11 cellular contexts compared by ENCODE assay signal in genomic region chr10:110822708-110823291, GRCh38. TPM values are rescaled to one million over a fixed set of nuclear protein-coding genes. Genes with fewer than 3 reads are reported as not detected.
DNase-seq lines count a peak whose midpoint lies in the region; ATAC-seq and TF ChIP-seq lines count a peak whose summit lies in the region.
"Had no signal": no experiment of that assay in that cellular context is flagged by ENCODE, and none has a peak within 500 bp of the region (broad histone marks: within the 10 kb centered on the region; RNA-seq: fewer than 3 reads in every experiment).

No MANE protein-coding gene starts in this region.

- H3K27ac ChIP-seq in gastrocnemius medialis (peak overlapping the region; percentile 87 to 96 (median 90)), PC-9 (no peak overlapping the region)

- CTCF ChIA-PET in PC-9 (lab: Charles Lee) = no interaction called here
- CTCF ChIA-PET in activated CD8-positive, alpha-beta memory T cell treated with anti-CD3 and anti-CD28 coated beads, Interleukin-2, amount 10 ng/mL, durations not matched to agents 7 days and 5 days (lab: Charles Lee) = no interaction called here

- no peaks in the 10 kb centered on the region for H3K9me3 Mint-ChIP-seq in activated CD8-positive, alpha-beta memory T cell treated with anti-CD3 and anti-CD28 coated beads, Interleukin-2, amount 10 ng/mL, durations not matched to agents 7 days and 5 days (ENCODE audit: low read depth)

- intact Hi-C loops in gastrocnemius medialis (cut with DNase I; ENCODE audit: low total_unique reads) = loop anchor here (10.0 kb wide), 1 partner anchor 78 kb away; no protein-coding TSS in a partner anchor
- intact Hi-C loops in PC-9 (cut with micrococcal nuclease; ENCODE audit: unreplicated experiment) = no loop called here

- no peak for TF ChIP-seq POLR2A in gastrocnemius medialis (IDR thresholded peaks at IDR 0.05)

- DNase-seq in astrocyte of the hippocampus (ENCODE audit: low read depth, low spot score) (peak; percentile 36), inferior parietal cortex (ENCODE audit: extremely low spot score) (peak; percentile 48), gastrocnemius medialis (no peak), PC-9 (no peak), NCI-H774 (lab: John Stamatoyannopoulos, UW) (no peak)
- DNase-seq in activated CD8-positive, alpha-beta memory T cell treated with anti-CD3 and anti-CD28 coated beads, Interleukin-2, amount 10 ng/mL, durations not matched to agents 7 days and 5 days = no peak
- DNase-seq: amniotic stem cell, NCI-H187 treated with DMSO at 0.1 percent for 48 hours had no signal

- no peaks in the 10 kb centered on the region for H3K36me3 Mint-ChIP-seq in activated CD8-positive, alpha-beta memory T cell treated with anti-CD3 and anti-CD28 coated beads, Interleukin-2, amount 10 ng/mL, durations not matched to agents 7 days and 5 days

- POLR2A ChIA-PET in PC-9 (lab: Charles Lee; ENCODE audit: unreplicated experiment) = no interaction called here

- no peaks in the 10 kb centered on the region for H3K9me3 ChIP-seq in Loucy (ENCODE audit: insufficient read depth, low read depth, low read length)
- H3K9me3 ChIP-seq in gastrocnemius medialis = no peaks in the 10 kb centered on the region
- no peaks in the 10 kb centered on the region for H3K9me3 ChIP-seq in PC-9 (ENCODE audit: insufficient read depth, low read depth)

- H3K4me1 Mint-ChIP-seq in activated CD8-positive, alpha-beta memory T cell treated with anti-CD3 and anti-CD28 coated beads, Interleukin-2, amount 10 ng/mL, durations not matched to agents 7 days and 5 days = peaks cover 4% of the 10 kb centered on the region

- H3K4me3 ChIP-seq in Loucy (ENCODE audit: low read length, poor library complexity, severe bottlenecking) (no peak overlapping the region), gastrocnemius medialis (no peak overlapping the region), PC-9 (no peak overlapping the region)

- BruUV-seq in PC-9 (replicated peaks; lab: Mats Ljungman, UMichigan) = no TSS peak

- no peak overlapping the region for H3K4me2 ChIP-seq in Loucy (ENCODE audit: low read depth, low read length, poor library complexity, severe bottlenecking)
- H3K4me2 ChIP-seq in PC-9 = no peak overlapping the region

- no peaks in the 10 kb centered on the region for H3K27me3 ChIP-seq in Loucy (ENCODE audit: insufficient read depth, low read length, poor library complexity, severe bottlenecking)
- H3K27me3 ChIP-seq in gastrocnemius medialis = no peaks in the 10 kb centered on the region
- H3K27me3 ChIP-seq in PC-9 (ENCODE audit: insufficient read depth, low read depth) = no peaks in the 10 kb centered on the region

- peak overlapping the region; percentile 7 for H3K9ac ChIP-seq in Loucy (ENCODE audit: low read depth, low read length, poor library complexity, severe bottlenecking)

- peaks cover 2% of the 10 kb centered on the region for H3K27me3 Mint-ChIP-seq in activated CD8-positive, alpha-beta memory T cell treated with anti-CD3 and anti-CD28 coated beads, Interleukin-2, amount 10 ng/mL, durations not matched to agents 7 days and 5 days

- H3K4me1 ChIP-seq in Loucy (ENCODE audit: insufficient read depth, low read length, poor library complexity, severe bottlenecking) = peaks cover 11% of the 10 kb centered on the region
- H3K4me1 ChIP-seq in gastrocnemius medialis = peaks cover 79 to 85% of the 10 kb centered on the region in 2 donors
- H3K4me1 ChIP-seq in PC-9 (replicated peaks; ENCODE audit: insufficient read depth) = peaks cover 20% of the 10 kb centered on the region

- H3K36me3 ChIP-seq in Loucy (ENCODE audit: insufficient read depth, low read length) (no peaks in the 10 kb centered on the region), gastrocnemius medialis (no peaks in the 10 kb centered on the region), PC-9 (ENCODE audit: low read depth) (no peaks in the 10 kb centered on the region)

- no peak overlapping the region for H3K4me3 Mint-ChIP-seq in activated CD8-positive, alpha-beta memory T cell treated with anti-CD3 and anti-CD28 coated beads, Interleukin-2, amount 10 ng/mL, durations not matched to agents 7 days and 5 days

- H3K79me2 ChIP-seq in Loucy (ENCODE audit: insufficient read depth, low read length) (no peaks in the 10 kb centered on the region), PC-9 (ENCODE audit: low read depth) (no peaks in the 10 kb centered on the region)

- no peak overlapping the region for H3K27ac Mint-ChIP-seq in activated CD8-positive, alpha-beta memory T cell treated with anti-CD3 and anti-CD28 coated beads, Interleukin-2, amount 10 ng/mL, durations not matched to agents 7 days and 5 days

- H3F3A ChIP-seq in Loucy (ENCODE audit: low read depth) (no peaks in the 10 kb centered on the region), PC-9 (ENCODE audit: insufficient read depth, low read depth) (0 out of 2 replicates have a peak, but pooled peaks cover 5% of the 10 kb centered on the region)

- H2AFZ ChIP-seq in Loucy (ENCODE audit: low read length) = peak overlapping the region; percentile 43; the same call in 1 of the 2 replicates
- H2AFZ ChIP-seq in PC-9 = no peak overlapping the region

- no peaks in the 10 kb centered on the region for H4K20me1 ChIP-seq in Loucy (ENCODE audit: insufficient read depth, low read length, poor library complexity, severe bottlenecking)
- H4K20me1 ChIP-seq in PC-9 (ENCODE audit: insufficient read depth) = no peaks in the 10 kb centered on the region

- H3K9me2 ChIP-seq in Loucy (replicated peaks; ENCODE audit: low read depth, low read length) (no peaks in the 10 kb centered on the region), PC-9 (ENCODE audit: insufficient read depth) (no peaks in the 10 kb centered on the region)

- in situ Hi-C loops in gastrocnemius medialis (cut with MboI; ENCODE audit: low sequenced_read_pairs in 4 of 4) = no loop called here

- TF ChIP-seq CTCF in Loucy (conservative IDR thresholded peaks at IDR 0.05; ENCODE audit: low read length) = no peak
- no peak for TF ChIP-seq CTCF in gastrocnemius medialis (IDR thresholded peaks at IDR 0.05 in 4 of 5, conservative IDR thresholded peaks at IDR 0.05 in 1 of 5)
- no peak for TF ChIP-seq CTCF in PC-9 (conservative IDR thresholded peaks at IDR 0.05)

- ATAC-seq in gastrocnemius medialis = no peak
- ATAC-seq in GM19328 (IDR thresholded peaks at IDR 0.05; ENCODE audit: unreplicated experiment) = no peak
- ATAC-seq in activated CD8-positive, alpha-beta memory T cell treated with anti-CD3 and anti-CD28 coated beads, Interleukin-2, amount 10 ng/mL, durations not matched to agents 7 days and 5 days = no peak
- ATAC-seq: HCT116 had no signal

RNA-seq across cellular contexts. Expression of gene PDCD4, which starts 48.9 kb away (rescaled TPM):
- 10 to 100 TPM in 1 of 4 donors, 1 to 10 TPM in 3; 6.4 to 15.6 (median 9.8) TPM for total RNA-seq in gastrocnemius medialis
- total RNA-seq in PC-9 (2021) = 92.4 and 96.4 TPM in 2 replicates
- 100 to 1,000 TPM in 1 of 2 experiments, 10 to 100 TPM in 1; 74.0 to 115 TPM for total RNA-seq in activated CD8-positive, alpha-beta memory T cell treated with anti-CD3 and anti-CD28 coated beads, Interleukin-2, amount 10 ng/mL, durations not matched to agents 7 days and 5 days

Comparison
In these comparisons a context has a peak if more than half of its experiments do, and no peak if none do; other contexts are left out.
1. DNase-seq: peak in astrocyte of the hippocampus (single experiment) and inferior parietal cortex (single experiment); none in gastrocnemius medialis (0 of 2), PC-9 (0 of 2), NCI-H774 (single experiment) and activated CD8-positive, alpha-beta memory T cell treated with anti-CD3 and anti-CD28 coated beads, Interleukin-2, amount 10 ng/mL, durations not matched to agents 7 days and 5 days (single experiment).